In genomic region chrX:130028196-130028595, GRCh38 we compare ENCODE assay signal across 8 cellular contexts. TPM values are rescaled to one million over a fixed set of nuclear protein-coding genes. Genes with fewer than 3 reads are reported as not detected.
DNase-seq lines count a peak whose midpoint lies in the region; ATAC-seq and TF ChIP-seq lines count a peak whose summit lies in the region.

No MANE protein-coding gene starts in this region.

- H3K4me1 ChIP-seq in RWPE2 (ENCODE audit: insufficient read depth, poor library complexity, severe bottlenecking): no peaks in the 10 kb centered on the region
- no peaks in the 10 kb centered on the region for H3K4me1 ChIP-seq in hepatocyte (ENCODE audit: insufficient read depth)

- ATAC-seq in RWPE2 (ENCODE audit: low read depth) (no peak), GM21526 (IDR thresholded peaks at IDR 0.05; ENCODE audit: low FRiP score, unreplicated experiment) (no peak), GM21381 (IDR thresholded peaks at IDR 0.05; ENCODE audit: unreplicated experiment) (no peak)

- peaks cover 7% of the 10 kb centered on the region; the same call in 1 of the 2 replicates for H3K36me3 ChIP-seq in RWPE2 (ENCODE audit: low read depth)
- no peaks in the 10 kb centered on the region for H3K36me3 ChIP-seq in hepatocyte (replicated peaks; ENCODE audit: insufficient read depth, low read depth)

- H3K27me3 ChIP-seq in RWPE2 (ENCODE audit: insufficient read depth, poor library complexity, severe bottlenecking) (no peaks in the 10 kb centered on the region), hepatocyte (no peaks in the 10 kb centered on the region)

- no peaks in the 10 kb centered on the region for H4K20me1 ChIP-seq in hepatocyte (ENCODE audit: insufficient read depth, poor library complexity, severe bottlenecking)

- no peaks in the 10 kb centered on the region for H3K79me2 ChIP-seq in hepatocyte

- H3K4me3 ChIP-seq in RWPE2 (ENCODE audit: severe bottlenecking) (no peak overlapping the region), hepatocyte (no peak overlapping the region)

- H3K4me2 ChIP-seq in hepatocyte: no peak overlapping the region

- no peak overlapping the region for H2AFZ ChIP-seq in hepatocyte

- peak; percentile 9 for DNase-seq in NCI-H748 (lab: John Stamatoyannopoulos, UW; ENCODE audit: unreplicated experiment)
- DNase-seq in NCI-H748 treated with DMSO at 0.1 percent for 48 hours (lab: John Stamatoyannopoulos, UW): no peak
- no peak for DNase-seq in RWPE2 (ENCODE audit: low spot score)
- peak; percentile 48 for DNase-seq in activated naive CD4-positive, alpha-beta T cell treated with anti-CD3 and anti-CD28 coated beads, Interleukin-2, amount 50 U/mL, for 16 hours
- DNase-seq in hepatocyte (ENCODE audit: low spot score): peak; percentile 35
- peak; percentile 37 to 39 for DNase-seq in stimulated activated CD4-positive, alpha-beta T cell treated with anti-CD3 and anti-CD28 coated beads, Interleukin-2, amount 100 ng/mL, for 48 hours

- WGBS in hepatocyte (ENCODE audit: low lambda C conversion rate, missing lambda C conversion rate): 68% methylated on average over 5 of the region's 5 CpGs

- H3K27ac ChIP-seq in RWPE2 (ENCODE audit: poor library complexity, severe bottlenecking) (no peak overlapping the region), hepatocyte (no peak overlapping the region)

- no peaks in the 10 kb centered on the region for H3K9me3 ChIP-seq in RWPE2 (ENCODE audit: severe bottlenecking)
- H3K9me3 ChIP-seq in hepatocyte (ENCODE audit: low read depth): no peaks in the 10 kb centered on the region

- H3K9me2 ChIP-seq in hepatocyte (replicated peaks; ENCODE audit: insufficient read depth): no peaks in the 10 kb centered on the region

- TF ChIP-seq CTCF in RWPE2 (IDR thresholded peaks at IDR 0.05; ENCODE audit: poor library complexity, severe bottlenecking): peak; percentile 59
- TF ChIP-seq CTCF in hepatocyte (IDR thresholded peaks at IDR 0.05; ENCODE audit: poor library complexity): peak; percentile 53

RNA-seq across cellular contexts. Expression of gene BCORL1, which starts 45.8 kb away (rescaled TPM):
- 3.0 and 3.4 TPM in 2 replicates for total RNA-seq in hepatocyte
- 8.0 and 9.2 TPM in 2 replicates for polyA plus RNA-seq in hepatocyte

Comparison
In these comparisons a context has a peak if more than half of its experiments do, and no peak if none do; other contexts are left out.
1. DNase-seq: peak in NCI-H748 (single experiment), activated naive CD4-positive, alpha-beta T cell treated with anti-CD3 and anti-CD28 coated beads, Interleukin-2, amount 50 U/mL, for 16 hours (single experiment), hepatocyte (single experiment) and stimulated activated CD4-positive, alpha-beta T cell treated with anti-CD3 and anti-CD28 coated beads, Interleukin-2, amount 100 ng/mL, for 48 hours (2 of 2); none in NCI-H748 treated with DMSO at 0.1 percent for 48 hours (single experiment) and RWPE2 (single experiment).